In genomic region chr17:42537156-42537805, GRCh38 we compare ENCODE assay signal across 1 cellular context.
TF ChIP-seq lines count a peak whose summit lies in the region.

No MANE protein-coding gene starts in this region.

TF ChIP-seq in GM12878, 131 proteins besides CTCF, POLR2A, EP300 and RAD21:
- TF ChIP-seq SUZ12 (IDR thresholded peaks at IDR 0.05; ENCODE audit: unreplicated experiment) (no peak), POLR2AphosphoS2 (IDR thresholded peaks at IDR 0.05; ENCODE audit: low read depth, low read length) (no peak), PBX3 (IDR thresholded peaks at IDR 0.05; ENCODE audit: insufficient replicate concordance, low read depth, low read length) (no peak), SMAD5 (IDR thresholded peaks at IDR 0.05; ENCODE audit: low read depth) (no peak), ATF3 (IDR thresholded peaks at IDR 0.05; ENCODE audit: borderline replicate concordance, extremely low read depth, low read depth, low read length) (no peak)
